Comparison of ENCODE assay signal across 26 cellular contexts in the genomic region with DNA sequence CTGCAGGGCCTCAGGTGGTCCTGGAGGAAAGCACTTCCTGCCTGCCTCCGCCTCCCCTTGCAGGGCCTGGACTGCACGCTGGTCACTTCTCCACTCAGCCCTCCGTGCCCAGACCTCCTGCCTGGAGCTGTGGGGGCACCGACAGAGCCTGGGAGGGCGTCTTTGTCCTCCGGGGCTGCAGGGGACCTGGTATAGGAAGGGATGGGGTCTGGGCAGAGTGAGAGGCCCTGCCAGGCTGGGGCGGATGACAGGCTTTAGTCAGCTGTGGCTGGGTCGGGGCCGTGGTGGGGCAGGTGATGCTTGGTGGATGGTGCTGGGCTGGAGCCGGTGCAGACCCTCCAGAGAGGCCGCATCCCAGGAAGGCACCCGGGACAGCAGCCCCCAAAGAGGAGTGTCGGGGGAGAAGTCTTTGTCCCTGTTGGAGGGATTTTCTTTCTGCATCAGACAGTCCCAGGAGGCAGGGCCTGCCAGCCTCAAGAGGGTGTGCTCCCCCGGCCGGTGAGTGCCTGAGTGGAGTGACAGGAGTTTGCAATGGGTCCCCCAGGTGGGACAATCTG. TPM values are rescaled to one million over a fixed set of nuclear protein-coding genes. Genes with fewer than 3 reads are reported as not detected.
DNase-seq lines count a peak whose midpoint lies in the region; ATAC-seq and TF ChIP-seq lines count a peak whose summit lies in the region.
"Had no signal": no experiment of that assay in that cellular context is flagged by ENCODE, and none has a peak within 500 bp of the region (broad histone marks: within the 10 kb centered on the region; RNA-seq: fewer than 3 reads in every experiment).

No MANE protein-coding gene starts in this region.

- peak overlapping the region in 3 of 5 experiments; percentile 35 to 57 (median 42) for H3K4me3 Mint-ChIP-seq in brain
- H3K4me3 Mint-ChIP-seq: activated naive CD8-positive, alpha-beta T cell treated with anti-CD3 and anti-CD28 coated beads, Interleukin-2, amount 10 ng/mL, durations not matched to agents 7 days and 5 days had no signal

- peaks cover 7% of the 10 kb centered on the region for H3K4me1 ChIP-seq in mucosa of descending colon (ENCODE audit: low read depth)

- no peaks in the 10 kb centered on the region for H3K9me3 ChIP-seq in mucosa of descending colon
- H3K9me3 ChIP-seq: MG63, upper lobe of right lung had no signal

- peaks cover 3% of the 10 kb centered on the region for H3K27me3 Mint-ChIP-seq in brain

- TF ChIP-seq EP300 in Ishikawa (IDR thresholded peaks at IDR 0.05; ENCODE audit: borderline replicate concordance), result no peak

- no peaks in the 10 kb centered on the region for H3K36me3 Mint-ChIP-seq in brain
- H3K36me3 Mint-ChIP-seq: activated naive CD8-positive, alpha-beta T cell treated with anti-CD3 and anti-CD28 coated beads, Interleukin-2, amount 10 ng/mL, durations not matched to agents 7 days and 5 days had no signal

- intact Hi-C loops in mucosa of descending colon (cut with DNase I, micrococcal nuclease), result no loop called here

- TF ChIP-seq RAD21 in Ishikawa (IDR thresholded peaks at IDR 0.05; ENCODE audit: low read depth), result no peak

- peaks cover 15% of the 10 kb centered on the region for H3K4me1 Mint-ChIP-seq in brain
- H3K4me1 Mint-ChIP-seq: activated naive CD8-positive, alpha-beta T cell treated with anti-CD3 and anti-CD28 coated beads, Interleukin-2, amount 10 ng/mL, durations not matched to agents 7 days and 5 days had no signal

- no peak for ATAC-seq in mucosa of descending colon
- ATAC-seq in HG03521 (IDR thresholded peaks at IDR 0.05; ENCODE audit: unreplicated experiment), result no peak
- ATAC-seq: upper lobe of right lung had no signal

- TF ChIP-seq CTCF in brain (conservative IDR thresholded peaks at IDR 0.05) (no peak), mucosa of descending colon (IDR thresholded peaks at IDR 0.05) (no peak)

- no peaks in the 10 kb centered on the region; the same call in 1 of the 2 replicates for H3K27me3 ChIP-seq in H7 (ENCODE audit: control insufficient read depth, insufficient read depth, low read length)
- H3K27me3 ChIP-seq: MG63 had no signal

- H3K4me3 ChIP-seq in mucosa of descending colon, result no peak overlapping the region
- H3K4me3 ChIP-seq in skeletal muscle cell (ENCODE audit: low read depth, low read length), result peak overlapping the region; percentile 45
- no peak overlapping the region for H3K4me3 ChIP-seq in H7 (ENCODE audit: insufficient read depth, low read depth, low read length)

- no peak overlapping the region for H3K27ac Mint-ChIP-seq in brain
- H3K27ac Mint-ChIP-seq: activated naive CD8-positive, alpha-beta T cell treated with anti-CD3 and anti-CD28 coated beads, Interleukin-2, amount 10 ng/mL, durations not matched to agents 7 days and 5 days had no signal

- DNase-seq in mucosa of descending colon, result peak in 2 of 3 donors; percentile 20 to 41
- DNase-seq in skeletal muscle cell (ENCODE audit: low read depth), result no peak
- no peak for DNase-seq in mucosa of gallbladder (ENCODE audit: low spot score)
- DNase-seq in H7, result no peak
- DNase-seq: activated CD4-positive, alpha-beta T cell treated with anti-CD3 and anti-CD28 coated beads for 4 hours; activated effector memory CD4-positive, alpha-beta T cell treated with Interleukin-2 at 50 U/mL for 16 hours; activated naive CD8-positive, alpha-beta T cell treated with anti-CD3 and anti-CD28 coated beads, Interleukin-2, amount 10 ng/mL, durations not matched to agents 7 days and 5 days; activated T-cell treated with anti-CD3 and anti-CD28 coated beads for 4 hours; cerebellar nuclear complex; HCEC 1CT; KG1; MG63; NCI-H2029 treated with DMSO at 0.1 percent for 48 hours; NCI-H2227 treated with DMSO at 0.1 percent for 48 hours; NCI-H748 treated with DMSO at 0.1 percent for 48 hours; stimulated activated CD4-positive, alpha-beta T cell treated with anti-CD3 and anti-CD28 coated beads, Interleukin-4, amount 100 ng/mL, for 1 hour; upper lobe of right lung had no signal

- H3K36me3 ChIP-seq in mucosa of descending colon (ENCODE audit: low read depth), result no peaks in the 10 kb centered on the region
- H3K36me3 ChIP-seq in H7 (replicated peaks; ENCODE audit: control insufficient read depth, insufficient read depth, low read length), result no peaks in the 10 kb centered on the region
- H3K36me3 ChIP-seq: MG63, upper lobe of right lung had no signal

- peaks cover 0 to 7% (median 6%) of the 10 kb centered on the region in 5 experiments for H3K9me3 Mint-ChIP-seq in brain
- H3K9me3 Mint-ChIP-seq: activated naive CD8-positive, alpha-beta T cell treated with anti-CD3 and anti-CD28 coated beads, Interleukin-2, amount 10 ng/mL, durations not matched to agents 7 days and 5 days had no signal

TF ChIP-seq in Ishikawa, 13 proteins besides CTCF, POLR2A, EP300 and RAD21:
- no peak for TF ChIP-seq NFIC (IDR thresholded peaks at IDR 0.05)
- TF ChIP-seq MAX (IDR thresholded peaks at IDR 0.05), result 0 out of 2 replicates have a peak, but pooled peaks have one; percentile 1

RNA-seq across cellular contexts. Expression of gene DOK7, which starts 1.3 kb away (rescaled TPM):
- polyA plus RNA-seq in brain (ENCODE audit: insufficient read depth, low read depth, low replicate concordance), result 0.48 TPM
- under 1 TPM; 0.28 to 0.61 (median 0.39) TPM for total RNA-seq in mucosa of descending colon
- 7.4 TPM for total RNA-seq in mucosa of gallbladder
- 0.22 and 0.73 TPM in 2 replicates for total RNA-seq in H7 (2014; rRNA removed; shearing (Covaris generic))
- total RNA-seq: activated naive CD8-positive, alpha-beta T cell treated with anti-CD3 and anti-CD28 coated beads, Interleukin-2, amount 10 ng/mL, durations not matched to agents 7 days and 5 days; RPMI7951; T-helper 1 cell treated with Interleukin-12 subunit alpha and Interleukin-12 subunit beta and Interleukin-4 antibody, amounts not matched to agents 30 ng/mL and 1 ng/mL, for 36 hours had no signal
- polyA plus RNA-seq: fibroblast of lung had no signal

RNA-seq across cellular contexts. Expression of gene HGFAC, which starts 22.7 kb away (rescaled TPM):
- polyA plus RNA-seq in brain (ENCODE audit: insufficient read depth, low read depth, low replicate concordance), result 0.88 TPM
- total RNA-seq in mucosa of descending colon, result under 1 TPM in 1 of 3 donors, not detected in 2; 0.95 TPM
- total RNA-seq in mucosa of gallbladder, result 1.9 TPM
- 0.03 and 1.1 TPM in 2 replicates for total RNA-seq in H7 (2014; rRNA removed; shearing (Covaris generic))
- total RNA-seq: activated naive CD8-positive, alpha-beta T cell treated with anti-CD3 and anti-CD28 coated beads, Interleukin-2, amount 10 ng/mL, durations not matched to agents 7 days and 5 days; HT-29; mononuclear cell; pulmonary artery endothelial cell; RPMI7951; T-helper 1 cell treated with Interleukin-12 subunit alpha and Interleukin-12 subunit beta and Interleukin-4 antibody, amounts not matched to agents 30 ng/mL and 1 ng/mL, for 36 hours had no signal
- polyA plus RNA-seq: fibroblast of lung had no signal

Comparison
In these comparisons a context has a peak if more than half of its experiments do, and no peak if none do; other contexts are left out.
1. DNase-seq: peak in mucosa of descending colon (2 of 3); none in skeletal muscle cell (single experiment), mucosa of gallbladder (single experiment) and H7 (single experiment).